In the genomic region with DNA sequence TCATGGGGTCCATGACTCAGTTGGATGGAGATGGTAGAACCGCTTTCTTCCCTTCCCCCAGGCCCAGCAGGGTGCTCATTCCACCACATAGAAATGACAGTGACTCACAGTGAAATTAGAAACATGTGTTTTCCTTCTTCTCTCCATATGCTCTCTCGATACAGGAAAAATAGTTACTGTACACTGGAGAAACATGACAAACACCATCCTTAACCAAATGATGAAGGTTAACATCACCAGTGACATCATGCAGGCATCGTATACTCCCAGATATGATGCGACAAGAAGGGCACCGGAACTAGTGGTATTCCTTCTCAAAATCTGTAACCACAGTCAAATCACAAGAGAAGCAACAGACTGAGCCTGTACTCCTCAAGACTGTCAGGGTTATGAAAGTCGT, we compare ENCODE assay signal across 20 cellular contexts. TPM values are rescaled to one million over a fixed set of nuclear protein-coding genes. Genes with fewer than 3 reads are reported as not detected.
DNase-seq lines count a peak whose midpoint lies in the region; ATAC-seq and TF ChIP-seq lines count a peak whose summit lies in the region.
"Had no signal": no experiment of that assay in that cellular context is flagged by ENCODE, and none has a peak within 500 bp of the region (broad histone marks: within the 10 kb centered on the region; RNA-seq: fewer than 3 reads in every experiment).

No MANE protein-coding gene starts in this region.

- peak; percentile 80 for DNase-seq in ELR (ENCODE audit: low read depth)
- DNase-seq in fibroblast of peridontal ligament (ENCODE audit: extremely low read depth): peak; percentile 90
- no peak for DNase-seq in vagina (ENCODE audit: extremely low spot score in 2 of 2)
- DNase-seq in NCI-H524 treated with DMSO at 0.1 percent for 48 hours (lab: John Stamatoyannopoulos, UW): no peak
- DNase-seq: activated CD4-positive, alpha-beta T cell treated with anti-CD3 and anti-CD28 coated beads, Interleukin-2, amount 10 ng/mL, durations not matched to agents 24 days and 14 days; activated naive CD4-positive, alpha-beta T cell treated with anti-CD3 and anti-CD28 coated beads, Interleukin-2, amount 50 U/mL, for 16 hours; caudate nucleus; COR-L47; effector CD8-positive, alpha-beta T cell; gastrocnemius medialis; GF-D8; lower lobe of right lung; NCI-H748 treated with DMSO at 0.1 percent for 48 hours; PC-3; tibial artery had no signal

- no peak for TF ChIP-seq CTCF in vagina (IDR thresholded peaks at IDR 0.05)

- intact Hi-C loops in vagina (cut with DNase I): no loop called here

- no peaks in the 10 kb centered on the region for H3K36me3 ChIP-seq in vagina
- H3K36me3 ChIP-seq: gastrocnemius medialis, lower lobe of right lung, tibial artery had no signal

- H3K27ac ChIP-seq in vagina: peak overlapping the region; percentile 43
- H3K27ac ChIP-seq: gastrocnemius medialis, lower lobe of right lung, tibial artery had no signal

- peak; percentile 87 for ATAC-seq in SK-N-SH treated with all-trans-retinoic acid at 6 μM for 48 hours
- ATAC-seq in HG03139 (IDR thresholded peaks at IDR 0.05; ENCODE audit: unreplicated experiment): no peak
- ATAC-seq in GM18909 (IDR thresholded peaks at IDR 0.05; ENCODE audit: poor library complexity, unreplicated experiment): no peak
- ATAC-seq: gastrocnemius medialis; HepG2; lower lobe of right lung; PC-3; stimulated activated effector memory CD8-positive, alpha-beta T cell treated with anti-CD3 and anti-CD28 coated beads, Interleukin-12 subunit alpha, Interleukin-12 subunit beta, amount 100 ng/mL, for 72 hours had no signal

- no peaks in the 10 kb centered on the region for H3K27me3 ChIP-seq in vagina
- H3K27me3 ChIP-seq: gastrocnemius medialis, tibial artery had no signal

- no peaks in the 10 kb centered on the region for H3K9me3 ChIP-seq in vagina
- H3K9me3 ChIP-seq: gastrocnemius medialis, lower lobe of right lung, tibial artery had no signal

- TF ChIP-seq POLR2A in vagina (IDR thresholded peaks at IDR 0.05): no peak

- H3K4me1 ChIP-seq in vagina: no peaks in the 10 kb centered on the region
- H3K4me1 ChIP-seq: gastrocnemius medialis, lower lobe of right lung had no signal

- H3K4me3 ChIP-seq in vagina: no peak overlapping the region
- H3K4me3 ChIP-seq: gastrocnemius medialis, lower lobe of right lung, tibial artery had no signal

TF ChIP-seq in SK-N-SH treated with all-trans-retinoic acid at 6 μM for 48 hours, 23 proteins besides CTCF, POLR2A, EP300 and RAD21:
- no peak for TF ChIP-seq ZFP3 (CRISPR knock-in tag; IDR thresholded peaks at IDR 0.05)
- peak; percentile 51; the same call in 1 of the 2 replicates for TF ChIP-seq TCF4 (CRISPR knock-in tag; IDR thresholded peaks at IDR 0.05; ENCODE audit: borderline replicate concordance)
- TF ChIP-seq, protein P1, sequence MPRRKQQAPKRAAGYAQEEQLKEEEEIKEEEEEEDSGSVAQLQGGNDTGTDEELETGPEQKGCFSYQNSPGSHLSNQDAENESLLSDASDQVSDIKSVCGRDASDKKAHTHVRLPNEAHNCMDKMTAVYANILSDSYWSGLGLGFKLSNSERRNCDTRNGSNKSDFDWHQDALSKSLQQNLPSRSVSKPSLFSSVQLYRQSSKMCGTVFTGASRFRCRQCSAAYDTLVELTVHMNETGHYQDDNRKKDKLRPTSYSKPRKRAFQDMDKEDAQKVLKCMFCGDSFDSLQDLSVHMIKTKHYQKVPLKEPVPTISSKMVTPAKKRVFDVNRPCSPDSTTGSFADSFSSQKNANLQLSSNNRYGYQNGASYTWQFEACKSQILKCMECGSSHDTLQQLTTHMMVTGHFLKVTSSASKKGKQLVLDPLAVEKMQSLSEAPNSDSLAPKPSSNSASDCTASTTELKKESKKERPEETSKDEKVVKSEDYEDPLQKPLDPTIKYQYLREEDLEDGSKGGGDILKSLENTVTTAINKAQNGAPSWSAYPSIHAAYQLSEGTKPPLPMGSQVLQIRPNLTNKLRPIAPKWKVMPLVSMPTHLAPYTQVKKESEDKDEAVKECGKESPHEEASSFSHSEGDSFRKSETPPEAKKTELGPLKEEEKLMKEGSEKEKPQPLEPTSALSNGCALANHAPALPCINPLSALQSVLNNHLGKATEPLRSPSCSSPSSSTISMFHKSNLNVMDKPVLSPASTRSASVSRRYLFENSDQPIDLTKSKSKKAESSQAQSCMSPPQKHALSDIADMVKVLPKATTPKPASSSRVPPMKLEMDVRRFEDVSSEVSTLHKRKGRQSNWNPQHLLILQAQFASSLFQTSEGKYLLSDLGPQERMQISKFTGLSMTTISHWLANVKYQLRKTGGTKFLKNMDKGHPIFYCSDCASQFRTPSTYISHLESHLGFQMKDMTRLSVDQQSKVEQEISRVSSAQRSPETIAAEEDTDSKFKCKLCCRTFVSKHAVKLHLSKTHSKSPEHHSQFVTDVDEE (CRISPR knock-in tag; IDR thresholded peaks at IDR 0.05): no peak
- TF ChIP-seq, protein P2, sequence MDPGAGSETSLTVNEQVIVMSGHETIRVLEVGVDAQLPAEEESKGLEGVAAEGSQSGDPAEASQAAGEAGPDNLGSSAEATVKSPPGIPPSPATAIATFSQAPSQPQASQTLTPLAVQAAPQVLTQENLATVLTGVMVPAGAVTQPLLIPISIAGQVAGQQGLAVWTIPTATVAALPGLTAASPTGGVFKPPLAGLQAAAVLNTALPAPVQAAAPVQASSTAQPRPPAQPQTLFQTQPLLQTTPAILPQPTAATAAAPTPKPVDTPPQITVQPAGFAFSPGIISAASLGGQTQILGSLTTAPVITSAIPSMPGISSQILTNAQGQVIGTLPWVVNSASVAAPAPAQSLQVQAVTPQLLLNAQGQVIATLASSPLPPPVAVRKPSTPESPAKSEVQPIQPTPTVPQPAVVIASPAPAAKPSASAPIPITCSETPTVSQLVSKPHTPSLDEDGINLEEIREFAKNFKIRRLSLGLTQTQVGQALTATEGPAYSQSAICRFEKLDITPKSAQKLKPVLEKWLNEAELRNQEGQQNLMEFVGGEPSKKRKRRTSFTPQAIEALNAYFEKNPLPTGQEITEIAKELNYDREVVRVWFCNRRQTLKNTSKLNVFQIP (CRISPR knock-in tag; IDR thresholded peaks at IDR 0.05; ENCODE audit: borderline replicate concordance, low read depth): no peak

RNA-seq across cellular contexts. Expression of a gene that starts 11.7 kb away (rescaled TPM):
- 0.98 TPM for total RNA-seq in vagina
- total RNA-seq: gastrocnemius medialis, HepG2 had no signal

RNA-seq across cellular contexts. Expression of a gene that starts 54.3 kb away (rescaled TPM):
- total RNA-seq in vagina: 140 TPM

Comparison
In these comparisons a context has a peak if more than half of its experiments do, and no peak if none do; other contexts are left out.
1. DNase-seq: peak in ELR (single experiment) and fibroblast of peridontal ligament (single experiment); none in vagina (0 of 2) and NCI-H524 treated with DMSO at 0.1 percent for 48 hours (single experiment).